Comparison of ENCODE assay signal across 1 cellular context in genomic region chr12:54082402-54082892, GRCh38.
TF ChIP-seq lines count a peak whose summit lies in the region.

No MANE protein-coding gene starts in this region.

TF ChIP-seq in WTC11, 78 proteins besides CTCF, POLR2A, EP300 and RAD21 (continued from another document):
- no peak for TF ChIP-seq ZNF532 (CRISPR knock-in tag; IDR thresholded peaks at IDR 0.05; ENCODE audit: borderline replicate concordance)
